Comparison of ENCODE assay signal across 19 cellular contexts in the genomic region with DNA sequence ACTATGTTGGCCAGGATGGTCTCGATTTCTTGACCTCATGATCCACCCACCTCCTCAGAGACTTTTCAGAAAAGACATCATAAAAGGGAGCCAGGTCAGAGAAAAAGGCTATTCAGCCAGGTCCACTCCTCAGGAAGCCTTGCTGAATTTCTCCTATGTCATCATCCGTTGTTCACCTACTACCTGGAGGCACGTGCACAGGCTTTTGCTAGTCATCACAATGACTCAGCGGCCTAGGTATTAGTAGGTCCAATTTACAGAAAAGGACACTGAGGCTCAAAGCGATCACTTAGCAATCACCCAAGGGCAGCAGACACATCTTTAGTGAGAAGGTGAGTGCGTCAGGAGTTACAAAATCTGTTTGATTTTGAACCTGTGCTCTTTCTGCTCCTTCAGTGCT.
A peak's percentile ranks its signal among the peaks of the same experiment; 100 is the strongest.
DNase-seq lines count a peak whose midpoint lies in the region; ATAC-seq and TF ChIP-seq lines count a peak whose summit lies in the region.
"Had no signal": no experiment of that assay in that cellular context is flagged by ENCODE, and none has a peak within 500 bp of the region (broad histone marks: within the 10 kb centered on the region; RNA-seq: fewer than 3 reads in every experiment).

No MANE protein-coding gene starts in this region.

- ATAC-seq in GM23338 (no peak), esophagus mucosa (peak; percentile 35), right lobe of liver (no peak), GM21723 (IDR thresholded peaks at IDR 0.05; ENCODE audit: unreplicated experiment) (no peak)

- CTCF ChIA-PET in RWPE1 (lab: Yijun Ruan, JAX): interaction anchor here (0.6 kb wide), 1 partner anchor 32 kb away, joined by 3 read pairs; no protein-coding TSS in a partner anchor

- no peaks in the 10 kb centered on the region for H4K20me1 ChIP-seq in GM23338 (replicated peaks; ENCODE audit: insufficient read depth)

- no peaks in the 10 kb centered on the region for H3K9me3 ChIP-seq in right lobe of liver
- H3K9me3 ChIP-seq: Caco-2, HAP-1 had no signal

- H3K4me1 ChIP-seq in GM23338 (ENCODE audit: insufficient read depth): peaks cover 10% of the 10 kb centered on the region; the same call in 1 of the 2 replicates
- no peaks in the 10 kb centered on the region for H3K4me1 ChIP-seq in right lobe of liver
- H3K4me1 ChIP-seq: HAP-1 had no signal

- no peak overlapping the region for H3K4me3 ChIP-seq in GM23338
- no peak overlapping the region for H3K4me3 ChIP-seq in right lobe of liver
- H3K4me3 ChIP-seq: HAP-1 had no signal

- H3K9me2 ChIP-seq in GM23338 (ENCODE audit: insufficient read depth): peaks cover 8% of the 10 kb centered on the region; the same call in 1 of the 2 replicates

- no peak for TF ChIP-seq POLR2A in right lobe of liver (IDR thresholded peaks at IDR 0.05)

- H3K36me3 ChIP-seq in GM23338 (ENCODE audit: insufficient read depth) (no peaks in the 10 kb centered on the region), right lobe of liver (no peaks in the 10 kb centered on the region)
- H3K36me3 ChIP-seq: HAP-1 had no signal

- POLR2A ChIA-PET in RWPE1 (lab: Yijun Ruan, JAX; ENCODE audit: low non-redundant PET): no interaction called here

- no peaks in the 10 kb centered on the region for H3F3A ChIP-seq in GM23338 (replicated peaks; ENCODE audit: low read depth)

- peaks cover 2% of the 10 kb centered on the region for H3K27me3 Mint-ChIP-seq in GM23338 (ENCODE audit: insufficient read depth, low read depth, poor library complexity)

- intact Hi-C loops in right lobe of liver (cut with DNase I): no loop called here

- H3K9me3 Mint-ChIP-seq in GM23338: no peaks in the 10 kb centered on the region
- H3K9me3 Mint-ChIP-seq: CD4-positive, alpha-beta T cell had no signal

- peak overlapping the region; percentile 52 for H2AFZ ChIP-seq in GM23338

- no peak overlapping the region for H3K4me2 ChIP-seq in GM23338

- H3K27ac Mint-ChIP-seq in GM23338: peak overlapping the region; percentile 54; the same call in 1 of the 2 replicates
- H3K27ac Mint-ChIP-seq: CD4-positive, alpha-beta T cell had no signal

- no peaks in the 10 kb centered on the region for H3K27me3 ChIP-seq in GM23338 (ENCODE audit: insufficient read depth)
- H3K27me3 ChIP-seq in right lobe of liver: no peaks in the 10 kb centered on the region

- H3K27ac ChIP-seq in GM23338 (ENCODE audit: low read depth) (no peak overlapping the region), RWPE1 (no peak overlapping the region), right lobe of liver (no peak overlapping the region)
- H3K27ac ChIP-seq: C4-2B had no signal

- H3K4me3 Mint-ChIP-seq in GM23338: no peak overlapping the region
- H3K4me3 Mint-ChIP-seq: CD4-positive, alpha-beta T cell had no signal

- no peaks in the 10 kb centered on the region for H3K36me3 Mint-ChIP-seq in GM23338 (ENCODE audit: low read depth)

- peaks cover 9% of the 10 kb centered on the region; the same call in 2 of the 3 replicates for H3K4me1 Mint-ChIP-seq in GM23338

- H3K79me2 ChIP-seq in GM23338 (replicated peaks; ENCODE audit: insufficient read depth): no peaks in the 10 kb centered on the region

- DNase-seq in GM23338 (ENCODE audit: low spot score) (no peak), RWPE1 (ENCODE audit: low spot score) (peak; percentile 56), kidney tubule cell (ENCODE audit: low spot score) (peak; percentile 40), NCI-H82 treated with DMSO at 0.1 percent for 48 hours (lab: John Stamatoyannopoulos, UW; ENCODE audit: unreplicated experiment) (no peak), right lobe of liver (no peak), inferior parietal cortex (ENCODE audit: extremely low spot score) (no peak)
- DNase-seq: ACHN; Caco-2; CD4-positive, alpha-beta T cell; DMS153; DMS79; GDM1; GOT3; IMR-90; KBM-7 had no signal

- TF ChIP-seq CTCF in GM23338 (conservative IDR thresholded peaks at IDR 0.05; ENCODE audit: low read depth in 2 of 2) (no peak), RWPE1 (conservative IDR thresholded peaks at IDR 0.05; ENCODE audit: low read depth) (no peak), right lobe of liver (IDR thresholded peaks at IDR 0.05) (no peak)

- WGBS in right lobe of liver (ENCODE audit: insufficient coverage, low coverage, low lambda C conversion rate, missing lambda C conversion rate): 60% methylated on average over 3 of the region's 6 CpGs

TF ChIP-seq in GM23338, 12 proteins besides CTCF, POLR2A, EP300 and RAD21 (continues in another document):
- TF ChIP-seq, protein P1, sequence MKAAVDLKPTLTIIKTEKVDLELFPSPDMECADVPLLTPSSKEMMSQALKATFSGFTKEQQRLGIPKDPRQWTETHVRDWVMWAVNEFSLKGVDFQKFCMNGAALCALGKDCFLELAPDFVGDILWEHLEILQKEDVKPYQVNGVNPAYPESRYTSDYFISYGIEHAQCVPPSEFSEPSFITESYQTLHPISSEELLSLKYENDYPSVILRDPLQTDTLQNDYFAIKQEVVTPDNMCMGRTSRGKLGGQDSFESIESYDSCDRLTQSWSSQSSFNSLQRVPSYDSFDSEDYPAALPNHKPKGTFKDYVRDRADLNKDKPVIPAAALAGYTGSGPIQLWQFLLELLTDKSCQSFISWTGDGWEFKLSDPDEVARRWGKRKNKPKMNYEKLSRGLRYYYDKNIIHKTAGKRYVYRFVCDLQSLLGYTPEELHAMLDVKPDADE (IDR thresholded peaks at IDR 0.05): no peak
- TF ChIP-seq, protein P2, sequence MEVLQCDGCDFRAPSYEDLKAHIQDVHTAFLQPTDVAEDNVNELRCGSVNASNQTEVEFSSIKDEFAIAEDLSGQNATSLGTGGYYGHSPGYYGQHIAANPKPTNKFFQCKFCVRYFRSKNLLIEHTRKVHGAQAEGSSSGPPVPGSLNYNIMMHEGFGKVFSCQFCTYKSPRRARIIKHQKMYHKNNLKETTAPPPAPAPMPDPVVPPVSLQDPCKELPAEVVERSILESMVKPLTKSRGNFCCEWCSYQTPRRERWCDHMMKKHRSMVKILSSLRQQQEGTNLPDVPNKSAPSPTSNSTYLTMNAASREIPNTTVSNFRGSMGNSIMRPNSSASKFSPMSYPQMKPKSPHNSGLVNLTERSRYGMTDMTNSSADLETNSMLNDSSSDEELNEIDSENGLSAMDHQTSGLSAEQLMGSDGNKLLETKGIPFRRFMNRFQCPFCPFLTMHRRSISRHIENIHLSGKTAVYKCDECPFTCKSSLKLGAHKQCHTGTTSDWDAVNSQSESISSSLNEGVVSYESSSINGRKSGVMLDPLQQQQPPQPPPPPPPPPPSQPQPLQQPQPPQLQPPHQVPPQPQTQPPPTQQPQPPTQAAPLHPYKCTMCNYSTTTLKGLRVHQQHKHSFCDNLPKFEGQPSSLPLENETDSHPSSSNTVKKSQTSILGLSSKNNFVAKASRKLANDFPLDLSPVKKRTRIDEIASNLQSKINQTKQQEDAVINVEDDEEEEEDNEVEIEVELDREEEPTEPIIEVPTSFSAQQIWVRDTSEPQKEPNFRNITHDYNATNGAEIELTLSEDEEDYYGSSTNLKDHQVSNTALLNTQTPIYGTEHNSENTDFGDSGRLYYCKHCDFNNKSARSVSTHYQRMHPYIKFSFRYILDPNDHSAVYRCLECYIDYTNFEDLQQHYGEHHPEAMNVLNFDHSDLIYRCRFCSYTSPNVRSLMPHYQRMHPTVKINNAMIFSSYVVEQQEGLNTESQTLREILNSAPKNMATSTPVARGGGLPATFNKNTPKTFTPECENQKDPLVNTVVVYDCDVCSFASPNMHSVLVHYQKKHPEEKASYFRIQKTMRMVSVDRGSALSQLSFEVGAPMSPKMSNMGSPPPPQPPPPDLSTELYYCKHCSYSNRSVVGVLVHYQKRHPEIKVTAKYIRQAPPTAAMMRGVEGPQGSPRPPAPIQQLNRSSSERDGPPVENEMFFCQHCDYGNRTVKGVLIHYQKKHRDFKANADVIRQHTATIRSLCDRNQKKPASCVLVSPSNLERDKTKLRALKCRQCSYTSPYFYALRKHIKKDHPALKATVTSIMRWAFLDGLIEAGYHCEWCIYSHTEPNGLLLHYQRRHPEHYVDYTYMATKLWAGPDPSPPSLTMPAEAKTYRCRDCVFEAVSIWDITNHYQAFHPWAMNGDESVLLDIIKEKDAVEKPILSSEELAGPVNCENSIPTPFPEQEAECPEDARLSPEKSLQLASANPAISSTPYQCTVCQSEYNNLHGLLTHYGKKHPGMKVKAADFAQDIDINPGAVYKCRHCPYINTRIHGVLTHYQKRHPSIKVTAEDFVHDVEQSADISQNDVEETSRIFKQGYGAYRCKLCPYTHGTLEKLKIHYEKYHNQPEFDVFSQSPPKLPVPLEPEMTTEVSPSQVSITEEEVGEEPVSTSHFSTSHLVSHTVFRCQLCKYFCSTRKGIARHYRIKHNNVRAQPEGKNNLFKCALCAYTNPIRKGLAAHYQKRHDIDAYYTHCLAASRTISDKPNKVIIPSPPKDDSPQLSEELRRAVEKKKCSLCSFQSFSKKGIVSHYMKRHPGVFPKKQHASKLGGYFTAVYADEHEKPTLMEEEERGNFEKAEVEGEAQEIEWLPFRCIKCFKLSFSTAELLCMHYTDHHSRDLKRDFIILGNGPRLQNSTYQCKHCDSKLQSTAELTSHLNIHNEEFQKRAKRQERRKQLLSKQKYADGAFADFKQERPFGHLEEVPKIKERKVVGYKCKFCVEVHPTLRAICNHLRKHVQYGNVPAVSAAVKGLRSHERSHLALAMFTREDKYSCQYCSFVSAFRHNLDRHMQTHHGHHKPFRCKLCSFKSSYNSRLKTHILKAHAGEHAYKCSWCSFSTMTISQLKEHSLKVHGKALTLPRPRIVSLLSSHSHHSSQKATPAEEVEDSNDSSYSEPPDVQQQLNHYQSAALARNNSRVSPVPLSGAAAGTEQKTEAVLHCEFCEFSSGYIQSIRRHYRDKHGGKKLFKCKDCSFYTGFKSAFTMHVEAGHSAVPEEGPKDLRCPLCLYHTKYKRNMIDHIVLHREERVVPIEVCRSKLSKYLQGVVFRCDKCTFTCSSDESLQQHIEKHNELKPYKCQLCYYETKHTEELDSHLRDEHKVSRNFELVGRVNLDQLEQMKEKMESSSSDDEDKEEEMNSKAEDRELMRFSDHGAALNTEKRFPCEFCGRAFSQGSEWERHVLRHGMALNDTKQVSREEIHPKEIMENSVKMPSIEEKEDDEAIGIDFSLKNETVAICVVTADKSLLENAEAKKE (CRISPR knock-in tag; IDR thresholded peaks at IDR 0.05): no peak
- TF ChIP-seq ZNF331 (CRISPR knock-in tag; IDR thresholded peaks at IDR 0.05; ENCODE audit: low read depth) (no peak), EZH2 (IDR thresholded peaks at IDR 0.05; ENCODE audit: low read depth, unreplicated experiment) (no peak), STAT1 (IDR thresholded peaks at IDR 0.05; ENCODE audit: unreplicated experiment) (no peak)

Comparison
In these comparisons a context has a peak if more than half of its experiments do, and no peak if none do; other contexts are left out.
1. DNase-seq: peak in RWPE1 (single experiment) and kidney tubule cell (single experiment); none in GM23338 (single experiment), NCI-H82 treated with DMSO at 0.1 percent for 48 hours (single experiment), right lobe of liver (0 of 3) and inferior parietal cortex (single experiment).